In the genomic region with DNA sequence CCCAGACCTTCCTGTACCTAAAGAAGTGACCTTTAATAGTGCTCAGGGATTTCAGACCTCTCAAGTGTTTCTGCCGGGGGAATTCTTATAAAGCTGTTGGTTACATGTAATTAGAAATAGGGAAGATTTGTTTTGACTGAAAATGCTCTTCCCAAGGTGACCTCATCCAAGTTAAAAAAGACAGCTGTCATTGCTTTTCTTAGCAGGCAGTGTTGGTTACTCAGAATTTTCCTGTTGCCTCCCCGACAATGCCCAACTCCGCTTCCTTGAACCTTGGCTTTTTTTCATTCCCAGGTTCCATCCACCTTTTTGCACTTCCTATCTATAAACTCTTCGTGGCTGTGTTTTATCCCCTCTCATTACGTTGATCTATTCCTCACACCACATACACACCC, we compare ENCODE assay signal across 8 cellular contexts. TPM values are rescaled to one million over a fixed set of nuclear protein-coding genes. Genes with fewer than 3 reads are reported as not detected.
DNase-seq lines count a peak whose midpoint lies in the region; ATAC-seq, FAIRE-seq and TF ChIP-seq lines count a peak whose summit lies in the region.

No MANE protein-coding gene starts in this region.

- peaks cover 69% of the 10 kb centered on the region for H3K79me2 ChIP-seq in mammary epithelial cell (ENCODE audit: insufficient read depth, low read length)

- FAIRE-seq in GM19239 (lab: Jason Lieb, UNC) = no peak

- no peak for ATAC-seq in omental fat pad (ENCODE audit: low FRiP score)

- H4K20me1 ChIP-seq in mammary epithelial cell (ENCODE audit: insufficient read depth, low read length) = no peaks in the 10 kb centered on the region

- H3K9me3 ChIP-seq in mammary epithelial cell (replicated peaks; ENCODE audit: insufficient read depth, low read length) (no peaks in the 10 kb centered on the region), mucosa of rectum (ENCODE audit: control insufficient read depth in 2 of 2, low read length in 2 of 2) (no peaks in the 10 kb centered on the region)

- intact Hi-C loops in mammary epithelial cell (cut with micrococcal nuclease) = loop anchor here (1.0 to 10.0 kb wide), 3 partner anchors 102 to 261 kb away; no protein-coding TSS in a partner anchor

- H3K36me3 ChIP-seq in mammary epithelial cell (ENCODE audit: insufficient read depth, low read length) = peaks cover 6% of the 10 kb centered on the region
- H3K36me3 ChIP-seq in mucosa of rectum (ENCODE audit: control insufficient read depth in 2 of 2, insufficient read depth in 2 of 2, low read length in 2 of 2) = peaks cover 0 to under 1% of the 10 kb centered on the region in 2 donors

- POLR2A ChIA-PET in AG04449 (lab: Yijun Ruan, JAX) = no interaction called here

- no TSS peak for BruUV-seq in mammary epithelial cell (replicated peaks; lab: Mats Ljungman, UMichigan)

- peak overlapping the region; percentile 97 for H2AFZ ChIP-seq in mammary epithelial cell (ENCODE audit: low read depth, low read length)

- CTCF ChIA-PET in AG04449 (lab: Yijun Ruan, JAX) = interaction anchor here (1.7 to 3.0 kb wide), 2 partner anchors 213 to 262 kb away, joined by 5 to 18 read pairs; no protein-coding TSS in a partner anchor
- CTCF ChIA-PET in mammary epithelial cell (lab: Charles Lee; ENCODE audit: low non-redundant PET) = interaction anchor here (1.0 kb wide), 1 partner anchor 262 kb away, joined by 4 read pairs; no protein-coding TSS in a partner anchor

- peak overlapping the region; percentile 89 for H3K4me2 ChIP-seq in mammary epithelial cell (ENCODE audit: insufficient read depth, low read depth, low read length)

- no peaks in the 10 kb centered on the region for H3K27me3 ChIP-seq in HL-60 (ENCODE audit: insufficient read depth, poor library complexity, severe bottlenecking)
- H3K27me3 ChIP-seq in mammary epithelial cell (ENCODE audit: insufficient read depth, low read length) = no peaks in the 10 kb centered on the region
- no peaks in the 10 kb centered on the region for H3K27me3 ChIP-seq in mucosa of rectum (ENCODE audit: control insufficient read depth in 2 of 2, insufficient read depth in 2 of 2, low read length in 2 of 2)

- H3K4me3 ChIP-seq in AG04449 (ENCODE audit: low read depth, low read length) (peak overlapping the region; percentile 79), HL-60 (replicated peaks; ENCODE audit: insufficient read depth, low read length) (peak overlapping the region; percentile 94), mammary epithelial cell (replicated peaks in 1 of 3; ENCODE audit: insufficient read depth in 1 of 3, low read depth in 2 of 3, low read length in 3 of 3) (peak overlapping the region; percentile 71 to 97 (median 94)), mucosa of rectum (ENCODE audit: low read length in 2 of 2) (peak overlapping the region; percentile 85 to 97)

- TF ChIP-seq CTCF in AG04449 (IDR thresholded peaks at IDR 0.05; ENCODE audit: insufficient read depth, low read length, missing control alignments) (no peak), HL-60 (IDR thresholded peaks at IDR 0.05; ENCODE audit: insufficient read depth, low read length) (no peak), mammary epithelial cell (conservative IDR thresholded peaks at IDR 0.05 in 1 of 2, IDR thresholded peaks at IDR 0.05 in 1 of 2; ENCODE audit: extremely low read depth in 1 of 2, insufficient read depth in 1 of 2, low read depth in 1 of 2, low read length in 2 of 2) (no peak), GM20000 (IDR thresholded peaks at IDR 0.05; ENCODE audit: extremely low read depth, missing control alignments) (no peak), omental fat pad (IDR thresholded peaks at IDR 0.05) (no peak)

- H3K27ac ChIP-seq in HL-60 (replicated peaks) (peak overlapping the region; percentile 83), mammary epithelial cell (ENCODE audit: insufficient read depth, low read depth, low read length) (peak overlapping the region; percentile 80), mucosa of rectum (ENCODE audit: low read depth in 2 of 2, low read length in 2 of 2) (peak overlapping the region; percentile 75 to 81)

- H3K9ac ChIP-seq in mammary epithelial cell (ENCODE audit: insufficient read depth, low read length) (peak overlapping the region; percentile 86), mucosa of rectum (ENCODE audit: low read depth in 1 of 2, low read length in 2 of 2) (peak overlapping the region; percentile 86 to 88)

- H3K4me1 ChIP-seq in mammary epithelial cell (ENCODE audit: insufficient read depth, low read length) (no peaks in the 10 kb centered on the region), mucosa of rectum (ENCODE audit: control insufficient read depth in 2 of 2, insufficient read depth in 2 of 2, low read length in 2 of 2) (peaks cover 9 to 13% of the 10 kb centered on the region in 2 donors)

- dilution Hi-C loops in mammary epithelial cell (cut with HindIII; ENCODE audit: low sequenced_read_pairs) = no loop called here

- in situ Hi-C loops in mammary epithelial cell (cut with MboI; ENCODE audit: low sequenced_read_pairs in 2 of 2) = loop anchor here in 1 of 2 donors (10.0 kb wide), 1 partner anchor 208 kb away; a partner anchor contains a TSS

- WGBS in mammary epithelial cell (ENCODE audit: low coverage, missing lambda C conversion rate) = 50% methylated on average over 5 of the region's 5 CpGs

- no peak for DNase-seq in AG04449 (ENCODE audit: low read depth, low spot score)
- no peak for DNase-seq in HL-60 (ENCODE audit: low read depth in 1 of 2, low spot score in 1 of 2)
- no peak for DNase-seq in mammary epithelial cell
- no peak for DNase-seq in hippocampal formation (lab: John Stamatoyannopoulos, UW)
- no peak for DNase-seq in GM20000 (ENCODE audit: low spot score)
- no peak for DNase-seq in GM19239 (ENCODE audit: insufficient read length, low spot score)
- no peak for DNase-seq in omental fat pad (ENCODE audit: low spot score)

RNA-seq across cellular contexts. Expression of a gene that starts 0.8 kb away (rescaled TPM):
- total RNA-seq in mammary epithelial cell = 10 to 100 TPM; 21.2 to 47.0 TPM
- polyA plus RNA-seq in mammary epithelial cell = 33.9 TPM
- polyA minus RNA-seq in mammary epithelial cell = 13.3 TPM
- total RNA-seq in omental fat pad = 10 to 100 TPM in 3 of 4 donors, 1 to 10 TPM in 1; 8.8 to 35.3 (median 15.8) TPM
